ENCODE assay signal across 25 cellular contexts in the genomic region with DNA sequence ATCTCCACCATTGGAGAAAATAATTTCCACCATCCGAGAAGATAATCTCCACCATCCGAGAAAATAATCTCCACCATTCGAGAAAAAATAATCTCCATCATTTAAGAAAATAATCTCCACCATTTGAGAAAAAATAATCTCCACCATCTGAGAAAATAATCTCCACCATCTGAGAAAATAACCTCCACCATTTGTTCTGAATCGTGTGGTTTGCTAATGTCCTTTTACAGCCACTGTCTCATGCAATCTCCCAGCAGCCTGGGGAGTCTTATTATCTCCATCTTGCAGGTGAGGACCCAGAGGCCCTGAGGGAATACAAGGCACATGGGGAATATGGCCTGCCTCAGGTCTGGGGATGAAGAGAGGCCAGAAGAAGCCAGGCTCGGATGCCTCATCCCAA. TPM values are rescaled to one million over a fixed set of nuclear protein-coding genes. Genes with fewer than 3 reads are reported as not detected.
DNase-seq lines count a peak whose midpoint lies in the region; ATAC-seq and TF ChIP-seq lines count a peak whose summit lies in the region.
"Had no signal": no experiment of that assay in that cellular context is flagged by ENCODE, and none has a peak within 500 bp of the region (broad histone marks: within the 10 kb centered on the region; RNA-seq: fewer than 3 reads in every experiment).

No MANE protein-coding gene starts in this region.

- no peak overlapping the region for H3K27ac Mint-ChIP-seq in activated CD4-positive, alpha-beta memory T cell treated with anti-CD3 and anti-CD28 coated beads for 36 hours
- no peak overlapping the region for H3K27ac Mint-ChIP-seq in activated CD4-positive, alpha-beta memory T cell treated with anti-CD3 and anti-CD28 coated beads, Interleukin-2, amount 10 ng/mL, durations not matched to agents 7 days and 5 days
- H3K27ac Mint-ChIP-seq in CD8-positive, alpha-beta T cell = peak overlapping the region; percentile 55
- H3K27ac Mint-ChIP-seq in T-cell (peak overlapping the region; percentile 80 to 88), memory B cell (peak overlapping the region; percentile 14)
- H3K27ac Mint-ChIP-seq: IgD-negative memory B cell; naive B cell; stimulated activated naive B cell treated with anti-CD40 and anti-IgM and Interleukin-4, amounts not matched to agents 10 μg/mL and 1 μg/mL and 100 μg/mL, for 72 hours had no signal

- no peaks in the 10 kb centered on the region for H3K27me3 ChIP-seq in CD8-positive, alpha-beta T cell (ENCODE audit: insufficient read depth, low read length)
- H3K27me3 ChIP-seq: ascending aorta had no signal

- no peak for TF ChIP-seq CTCF in CD8-positive, alpha-beta T cell (IDR thresholded peaks at IDR 0.05)

- H3K27me3 Mint-ChIP-seq in activated CD4-positive, alpha-beta memory T cell treated with anti-CD3 and anti-CD28 coated beads for 36 hours = no peaks in the 10 kb centered on the region
- H3K27me3 Mint-ChIP-seq in activated CD4-positive, alpha-beta memory T cell treated with anti-CD3 and anti-CD28 coated beads, Interleukin-2, amount 10 ng/mL, durations not matched to agents 7 days and 5 days = no peaks in the 10 kb centered on the region
- no peaks in the 10 kb centered on the region for H3K27me3 Mint-ChIP-seq in CD8-positive, alpha-beta T cell (ENCODE audit: low read depth)
- H3K27me3 Mint-ChIP-seq in T-cell (no peaks in the 10 kb centered on the region), memory B cell (peaks cover 13% of the 10 kb centered on the region)
- H3K27me3 Mint-ChIP-seq: activated T-cell treated with anti-CD3 and anti-CD28 coated beads, Interleukin-2, amount 50 U/mL, for 24 hours had no signal

- H3K36me3 Mint-ChIP-seq in activated CD4-positive, alpha-beta memory T cell treated with anti-CD3 and anti-CD28 coated beads for 36 hours = no peaks in the 10 kb centered on the region
- H3K36me3 Mint-ChIP-seq in activated CD4-positive, alpha-beta memory T cell treated with anti-CD3 and anti-CD28 coated beads, Interleukin-2, amount 10 ng/mL, durations not matched to agents 7 days and 5 days (ENCODE audit: low read depth) = peaks cover 8% of the 10 kb centered on the region
- H3K36me3 Mint-ChIP-seq in CD8-positive, alpha-beta T cell = no peaks in the 10 kb centered on the region
- H3K36me3 Mint-ChIP-seq in T-cell (peaks cover 5% of the 10 kb centered on the region), memory B cell (no peaks in the 10 kb centered on the region)
- H3K36me3 Mint-ChIP-seq: naive B cell; stimulated activated naive B cell treated with anti-CD40 and anti-IgM and Interleukin-4, amounts not matched to agents 10 μg/mL and 1 μg/mL and 100 μg/mL, for 72 hours had no signal

- ATAC-seq in CD8-positive, alpha-beta T cell = no peak
- ATAC-seq in T-cell (replicated peaks in 1 of 4) (peak in 1 of 4 experiments; percentile 18), memory B cell (ENCODE audit: low read depth) (no peak), HG03460 (IDR thresholded peaks at IDR 0.05; ENCODE audit: unreplicated experiment) (no peak), HG03280 (IDR thresholded peaks at IDR 0.05; ENCODE audit: unreplicated experiment) (no peak), HG02852 (IDR thresholded peaks at IDR 0.05; ENCODE audit: unreplicated experiment) (no peak)

- POLR2A ChIA-PET in activated CD4-positive, alpha-beta memory T cell treated with anti-CD3 and anti-CD28 coated beads for 36 hours (lab: Charles Lee) = no interaction called here
- POLR2A ChIA-PET in activated CD4-positive, alpha-beta memory T cell treated with anti-CD3 and anti-CD28 coated beads, Interleukin-2, amount 10 ng/mL, durations not matched to agents 7 days and 5 days (lab: Charles Lee) = no interaction called here
- POLR2A ChIA-PET in CD8-positive, alpha-beta T cell (lab: Charles Lee) = no interaction called here
- POLR2A ChIA-PET in T-cell (lab: Charles Lee) = no interaction called here

- peaks cover 43% of the 10 kb centered on the region for H3K4me1 Mint-ChIP-seq in activated CD4-positive, alpha-beta memory T cell treated with anti-CD3 and anti-CD28 coated beads for 36 hours (ENCODE audit: low read depth)
- H3K4me1 Mint-ChIP-seq in activated CD4-positive, alpha-beta memory T cell treated with anti-CD3 and anti-CD28 coated beads, Interleukin-2, amount 10 ng/mL, durations not matched to agents 7 days and 5 days = peaks cover 45% of the 10 kb centered on the region
- H3K4me1 Mint-ChIP-seq in CD8-positive, alpha-beta T cell (ENCODE audit: low read depth) = peaks cover 48% of the 10 kb centered on the region
- H3K4me1 Mint-ChIP-seq in T-cell (peaks cover 54 to 59% (median 58%) of the 10 kb centered on the region in 3 donors), memory B cell (peaks cover 12% of the 10 kb centered on the region)

- H3K4me3 Mint-ChIP-seq in activated CD4-positive, alpha-beta memory T cell treated with anti-CD3 and anti-CD28 coated beads for 36 hours = peak overlapping the region; percentile 46
- no peak overlapping the region for H3K4me3 Mint-ChIP-seq in activated CD4-positive, alpha-beta memory T cell treated with anti-CD3 and anti-CD28 coated beads, Interleukin-2, amount 10 ng/mL, durations not matched to agents 7 days and 5 days
- no peak overlapping the region for H3K4me3 Mint-ChIP-seq in CD8-positive, alpha-beta T cell
- H3K4me3 Mint-ChIP-seq in T-cell (peak overlapping the region in 1 of 3 donors; percentile 70), memory B cell (no peak overlapping the region)
- H3K4me3 Mint-ChIP-seq: activated T-cell treated with anti-CD3 and anti-CD28 coated beads, Interleukin-2, amount 50 U/mL, for 24 hours; IgD-negative memory B cell; stimulated activated naive B cell treated with anti-CD40 and anti-IgM and Interleukin-4, amounts not matched to agents 10 μg/mL and 1 μg/mL and 100 μg/mL, for 72 hours had no signal

- no peaks in the 10 kb centered on the region for H3K9me3 Mint-ChIP-seq in activated CD4-positive, alpha-beta memory T cell treated with anti-CD3 and anti-CD28 coated beads for 36 hours
- H3K9me3 Mint-ChIP-seq in activated CD4-positive, alpha-beta memory T cell treated with anti-CD3 and anti-CD28 coated beads, Interleukin-2, amount 10 ng/mL, durations not matched to agents 7 days and 5 days = peaks cover 4% of the 10 kb centered on the region
- peaks cover 2% of the 10 kb centered on the region for H3K9me3 Mint-ChIP-seq in CD8-positive, alpha-beta T cell
- H3K9me3 Mint-ChIP-seq in T-cell = no peaks in the 10 kb centered on the region
- peaks cover 2% of the 10 kb centered on the region for H3K9me3 Mint-ChIP-seq in memory B cell
- H3K9me3 Mint-ChIP-seq: activated T-cell treated with anti-CD3 and anti-CD28 coated beads, Interleukin-2, amount 50 U/mL, for 24 hours; IgD-negative memory B cell; stimulated activated naive B cell treated with anti-CD40 and anti-IgM and Interleukin-4, amounts not matched to agents 10 μg/mL and 1 μg/mL and 100 μg/mL, for 72 hours had no signal

- H3K36me3 ChIP-seq in CD8-positive, alpha-beta T cell (ENCODE audit: insufficient read depth, low read length) = no peaks in the 10 kb centered on the region
- H3K36me3 ChIP-seq: ascending aorta, left ventricle myocardium inferior, thoracic aorta had no signal

- no peaks in the 10 kb centered on the region for H3K9me3 ChIP-seq in CD8-positive, alpha-beta T cell (ENCODE audit: low read length)
- H3K9me3 ChIP-seq: ascending aorta, left ventricle myocardium inferior, thoracic aorta had no signal

- no peak for DNase-seq in activated CD4-positive, alpha-beta memory T cell treated with anti-CD3 and anti-CD28 coated beads for 36 hours
- DNase-seq in activated CD4-positive, alpha-beta memory T cell treated with anti-CD3 and anti-CD28 coated beads, Interleukin-2, amount 10 ng/mL, durations not matched to agents 7 days and 5 days = no peak
- peak in 1 of 7 experiments; percentile 17 for DNase-seq in CD8-positive, alpha-beta T cell
- DNase-seq in T-cell (no peak), memory B cell (ENCODE audit: low spot score in 2 of 2) (no peak)
- DNase-seq: activated CD4-positive, alpha-beta T cell treated with anti-CD3 and anti-CD28 coated beads, Interleukin-2, amount 50 U/mL, for 48 hours; C1 segment of cervical spinal cord; dermis blood vessel endothelial cell; HCEC 1CT; left ventricle myocardium inferior; naive B cell; NCI-H1105 treated with DMSO at 0.1 percent for 48 hours; NK-92 treated with Interleukin-12 subunit alpha and Interleukin-12 subunit beta, amount 100 ng/mL, for 24 hours; SHP77 treated with DMSO at 0.1 percent for 48 hours; stimulated activated CD4-positive, alpha-beta T cell treated with anti-CD3 and anti-CD28 coated beads, Interleukin-2, amount 100 ng/mL, for 48 hours; stimulated activated naive B cell treated with anti-CD40 and anti-IgM and Interleukin-4, amounts not matched to agents 10 μg/mL and 1 μg/mL and 100 μg/mL, for 72 hours; T-helper 2 cell had no signal

- peaks cover 46% of the 10 kb centered on the region for H3K4me1 ChIP-seq in CD8-positive, alpha-beta T cell (ENCODE audit: insufficient read depth, low read length)
- H3K4me1 ChIP-seq: ascending aorta had no signal

- CTCF ChIA-PET in activated CD4-positive, alpha-beta memory T cell treated with anti-CD3 and anti-CD28 coated beads for 36 hours (lab: Charles Lee) = no interaction called here
- CTCF ChIA-PET in activated CD4-positive, alpha-beta memory T cell treated with anti-CD3 and anti-CD28 coated beads, Interleukin-2, amount 10 ng/mL, durations not matched to agents 7 days and 5 days (lab: Charles Lee) = interaction anchor here (1.0 kb wide), 1 partner anchor 10 kb away, joined by 3 read pairs; no protein-coding TSS in a partner anchor
- CTCF ChIA-PET in CD8-positive, alpha-beta T cell (lab: Charles Lee) = interaction anchor here (1.0 kb wide), 1 partner anchor 18 kb away, joined by 3 read pairs; no protein-coding TSS in a partner anchor
- CTCF ChIA-PET in T-cell (lab: Charles Lee) = no interaction called here

- intact Hi-C loops in activated CD4-positive, alpha-beta memory T cell treated with anti-CD3 and anti-CD28 coated beads for 36 hours (cut with micrococcal nuclease) = no loop called here
- intact Hi-C loops in CD8-positive, alpha-beta T cell (cut with DNase I, micrococcal nuclease) = no loop called here

- no peak overlapping the region for H3K4me3 ChIP-seq in CD8-positive, alpha-beta T cell (ENCODE audit: low read depth, low read length)
- H3K4me3 ChIP-seq: ascending aorta, left ventricle myocardium inferior, smooth muscle cell, thoracic aorta had no signal

- no peak overlapping the region for H3K27ac ChIP-seq in CD8-positive, alpha-beta T cell (ENCODE audit: low read depth, low read length)
- H3K27ac ChIP-seq: ascending aorta, left ventricle myocardium inferior, thoracic aorta had no signal

RNA-seq across cellular contexts. Expression of a gene that starts 54.1 kb away (rescaled TPM):
- total RNA-seq in activated CD4-positive, alpha-beta memory T cell treated with anti-CD3 and anti-CD28 coated beads for 36 hours = 10 to 100 TPM; 69.6 to 71.6 TPM
- 10 to 100 TPM; 73.2 to 77.3 TPM for total RNA-seq in activated CD4-positive, alpha-beta memory T cell treated with anti-CD3 and anti-CD28 coated beads, Interleukin-2, amount 10 ng/mL, durations not matched to agents 7 days and 5 days
- total RNA-seq in CD8-positive, alpha-beta T cell = 10 to 100 TPM; 50.7 to 60.6 TPM
- total RNA-seq in T-cell = 10 to 100 TPM; 84.2 to 98.8 (median 88.5) TPM

Comparison
In these comparisons a context has a peak if more than half of its experiments do, and no peak if none do; other contexts are left out.
1. CTCF ChIA-PET loops: an anchor here in activated CD4-positive, alpha-beta memory T cell treated with anti-CD3 and anti-CD28 coated beads, Interleukin-2, amount 10 ng/mL, durations not matched to agents 7 days and 5 days (1.0 kb wide) and CD8-positive, alpha-beta T cell (1.0 kb wide); none called in activated CD4-positive, alpha-beta memory T cell treated with anti-CD3 and anti-CD28 coated beads for 36 hours and T-cell.
2. H3K27ac Mint-ChIP-seq: peak in CD8-positive, alpha-beta T cell (single experiment), T-cell (2 of 2) and memory B cell (single experiment); none in activated CD4-positive, alpha-beta memory T cell treated with anti-CD3 and anti-CD28 coated beads for 36 hours (single experiment) and activated CD4-positive, alpha-beta memory T cell treated with anti-CD3 and anti-CD28 coated beads, Interleukin-2, amount 10 ng/mL, durations not matched to agents 7 days and 5 days (single experiment).